Comparison of ENCODE assay signal across 2 cellular contexts in the genomic region with DNA sequence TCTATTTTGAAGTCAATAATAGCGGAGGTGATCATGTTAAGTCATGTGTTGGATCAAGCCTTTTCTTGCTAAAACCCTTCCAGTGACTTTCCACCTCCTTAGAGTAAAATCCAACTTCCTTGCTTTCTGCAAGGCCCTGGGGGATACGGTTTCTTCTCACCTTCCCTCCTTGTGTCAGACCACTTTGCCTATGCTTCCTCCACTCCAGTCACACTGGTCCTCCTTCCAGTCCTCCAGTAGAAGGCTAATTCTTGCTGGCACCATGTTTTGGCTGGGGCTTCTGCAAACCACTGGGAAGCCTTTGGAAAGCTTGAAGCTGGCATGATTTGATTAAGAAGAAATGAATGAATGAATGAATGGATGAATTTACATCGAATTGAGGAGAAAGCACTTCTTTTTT.
TF ChIP-seq lines count a peak whose summit lies in the region.

No MANE protein-coding gene starts in this region.

TF ChIP-seq in GM23338, 12 proteins besides CTCF, POLR2A, EP300 and RAD21:
- TF ChIP-seq POLR2AphosphoS5 (IDR thresholded peaks at IDR 0.05; ENCODE audit: low read depth) (no peak), EZH2phosphoT487 (IDR thresholded peaks at IDR 0.05; ENCODE audit: unreplicated experiment) (no peak), CREB1 (CRISPR knock-in tag; IDR thresholded peaks at IDR 0.05; ENCODE audit: low read depth) (no peak)
- TF ChIP-seq, protein P1, sequence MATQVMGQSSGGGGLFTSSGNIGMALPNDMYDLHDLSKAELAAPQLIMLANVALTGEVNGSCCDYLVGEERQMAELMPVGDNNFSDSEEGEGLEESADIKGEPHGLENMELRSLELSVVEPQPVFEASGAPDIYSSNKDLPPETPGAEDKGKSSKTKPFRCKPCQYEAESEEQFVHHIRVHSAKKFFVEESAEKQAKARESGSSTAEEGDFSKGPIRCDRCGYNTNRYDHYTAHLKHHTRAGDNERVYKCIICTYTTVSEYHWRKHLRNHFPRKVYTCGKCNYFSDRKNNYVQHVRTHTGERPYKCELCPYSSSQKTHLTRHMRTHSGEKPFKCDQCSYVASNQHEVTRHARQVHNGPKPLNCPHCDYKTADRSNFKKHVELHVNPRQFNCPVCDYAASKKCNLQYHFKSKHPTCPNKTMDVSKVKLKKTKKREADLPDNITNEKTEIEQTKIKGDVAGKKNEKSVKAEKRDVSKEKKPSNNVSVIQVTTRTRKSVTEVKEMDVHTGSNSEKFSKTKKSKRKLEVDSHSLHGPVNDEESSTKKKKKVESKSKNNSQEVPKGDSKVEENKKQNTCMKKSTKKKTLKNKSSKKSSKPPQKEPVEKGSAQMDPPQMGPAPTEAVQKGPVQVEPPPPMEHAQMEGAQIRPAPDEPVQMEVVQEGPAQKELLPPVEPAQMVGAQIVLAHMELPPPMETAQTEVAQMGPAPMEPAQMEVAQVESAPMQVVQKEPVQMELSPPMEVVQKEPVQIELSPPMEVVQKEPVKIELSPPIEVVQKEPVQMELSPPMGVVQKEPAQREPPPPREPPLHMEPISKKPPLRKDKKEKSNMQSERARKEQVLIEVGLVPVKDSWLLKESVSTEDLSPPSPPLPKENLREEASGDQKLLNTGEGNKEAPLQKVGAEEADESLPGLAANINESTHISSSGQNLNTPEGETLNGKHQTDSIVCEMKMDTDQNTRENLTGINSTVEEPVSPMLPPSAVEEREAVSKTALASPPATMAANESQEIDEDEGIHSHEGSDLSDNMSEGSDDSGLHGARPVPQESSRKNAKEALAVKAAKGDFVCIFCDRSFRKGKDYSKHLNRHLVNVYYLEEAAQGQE (IDR thresholded peaks at IDR 0.05; ENCODE audit: unreplicated experiment): no peak

TF ChIP-seq in GM12878, 131 proteins besides CTCF, POLR2A, EP300 and RAD21:
- TF ChIP-seq SRF (IDR thresholded peaks at IDR 0.05; ENCODE audit: low read depth in 2 of 2, low read length in 2 of 2) (no peak), ZNF622 (IDR thresholded peaks at IDR 0.05) (no peak), HDAC2 (IDR thresholded peaks at IDR 0.05) (no peak), ZNF24 (IDR thresholded peaks at IDR 0.05) (peak; percentile 70; the same call in 1 of the 2 replicates), TARDBP (IDR thresholded peaks at IDR 0.05; ENCODE audit: borderline replicate concordance) (no peak), CREB1 (IDR thresholded peaks at IDR 0.05; ENCODE audit: low read depth) (no peak)
